In the genomic region with DNA sequence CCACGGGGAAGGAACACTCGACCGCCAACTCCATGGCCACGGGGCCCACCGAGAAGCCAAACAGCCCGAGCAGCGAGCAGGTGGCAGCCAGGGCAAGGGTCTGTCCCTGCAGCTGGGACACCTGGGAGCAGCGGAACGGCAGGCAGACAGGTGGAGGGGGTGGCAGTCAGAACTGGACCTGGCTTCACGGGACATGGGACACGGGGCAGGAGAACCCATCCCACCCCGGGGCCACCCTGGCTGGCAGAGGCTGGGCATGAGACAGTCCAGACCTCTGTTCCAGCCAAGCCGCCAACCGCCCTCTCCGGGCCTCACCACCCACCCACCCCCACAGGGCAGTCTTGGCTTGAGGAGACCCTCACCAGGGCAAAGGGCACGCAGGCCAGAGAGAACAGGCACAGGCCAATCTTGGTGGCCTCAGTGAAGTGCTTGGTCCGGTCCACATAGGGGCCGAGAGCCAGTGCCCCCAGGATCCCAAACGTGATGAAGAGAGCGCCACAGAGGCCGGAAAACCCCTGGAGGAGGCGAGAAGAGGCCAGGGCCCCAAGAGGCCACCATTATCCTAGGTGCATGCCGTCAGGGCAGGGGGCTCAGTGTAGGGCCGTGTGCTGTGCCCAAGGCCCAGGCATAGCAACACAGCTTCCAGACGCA, we compare ENCODE assay signal across 17 cellular contexts. TPM values are rescaled to one million over a fixed set of nuclear protein-coding genes. Genes with fewer than 3 reads are reported as not detected.
DNase-seq lines count a peak whose midpoint lies in the region; ATAC-seq and TF ChIP-seq lines count a peak whose summit lies in the region.
"Had no signal": no experiment of that assay in that cellular context is flagged by ENCODE, and none has a peak within 500 bp of the region (broad histone marks: within the 10 kb centered on the region; RNA-seq: fewer than 3 reads in every experiment).

No MANE protein-coding gene starts in this region.

- H3K4me3 ChIP-seq in A673 (ENCODE audit: low read depth, low read length, poor library complexity, severe bottlenecking) (no peak overlapping the region), mucosa of descending colon (no peak overlapping the region), PC-3 (ENCODE audit: low read length) (no peak overlapping the region)

- no peaks in the 10 kb centered on the region for H3K79me2 ChIP-seq in PC-3 (ENCODE audit: low read length)

- DNase-seq in A673 (ENCODE audit: low spot score): no peak
- peak; percentile 71 for DNase-seq in COLO668 (lab: John Stamatoyannopoulos, UW; ENCODE audit: unreplicated experiment)
- no peak for DNase-seq in WTC11 (ENCODE audit: low spot score)
- peak in 2 of 3 donors; percentile 53 to 60 for DNase-seq in mucosa of descending colon
- DNase-seq in PC-3: no peak
- DNase-seq in SW 1271 (lab: John Stamatoyannopoulos, UW): no peak
- DNase-seq: activated gamma-delta T cell, activated T-cell treated with anti-CD3 and anti-CD28 coated beads for 4 hours, amniotic stem cell, MM.1S, occipital lobe, T-helper 17 cell had no signal

- no peaks in the 10 kb centered on the region; the same call in 1 of the 2 replicates for H3K27me3 Mint-ChIP-seq in WTC11 (ENCODE audit: low read depth)

- H3K4me3 Mint-ChIP-seq in WTC11: no peak overlapping the region
- H3K4me3 Mint-ChIP-seq: activated CD4-positive, alpha-beta memory T cell treated with anti-CD3 and anti-CD28 coated beads, Interleukin-2, amount 10 ng/mL, durations not matched to agents 7 days and 5 days had no signal

- H3K9me3 ChIP-seq in A673 (ENCODE audit: low read depth, low read length, poor library complexity, severe bottlenecking): no peaks in the 10 kb centered on the region
- no peaks in the 10 kb centered on the region for H3K9me3 ChIP-seq in mucosa of descending colon
- no peaks in the 10 kb centered on the region for H3K9me3 ChIP-seq in PC-3 (ENCODE audit: low read length)
- H3K9me3 ChIP-seq: Caco-2 had no signal

- H3F3A ChIP-seq in PC-3 (ENCODE audit: low read length, unreplicated experiment): no peaks in the 10 kb centered on the region

- H3K36me3 Mint-ChIP-seq in WTC11: no peaks in the 10 kb centered on the region

- H3K36me3 ChIP-seq in A673 (ENCODE audit: insufficient read depth, low read length, poor library complexity, severe bottlenecking) (no peaks in the 10 kb centered on the region), mucosa of descending colon (ENCODE audit: low read depth) (no peaks in the 10 kb centered on the region), PC-3 (ENCODE audit: low read depth, low read length) (no peaks in the 10 kb centered on the region)

- H3K4me1 ChIP-seq in A673 (ENCODE audit: insufficient read depth, low read length, poor library complexity, severe bottlenecking) (peaks cover 4% of the 10 kb centered on the region), mucosa of descending colon (ENCODE audit: low read depth) (peaks cover 57% of the 10 kb centered on the region), PC-3 (ENCODE audit: insufficient read depth, low read length) (peaks cover 23% of the 10 kb centered on the region)

- intact Hi-C loops in A673 (cut with micrococcal nuclease; ENCODE audit: unreplicated experiment) (no loop called here), mucosa of descending colon (cut with DNase I, micrococcal nuclease) (no loop called here), PC-3 (cut with micrococcal nuclease) (no loop called here)

- H3K9me3 Mint-ChIP-seq in WTC11: no peaks in the 10 kb centered on the region
- H3K9me3 Mint-ChIP-seq: activated CD4-positive, alpha-beta memory T cell treated with anti-CD3 and anti-CD28 coated beads, Interleukin-2, amount 10 ng/mL, durations not matched to agents 7 days and 5 days; IgD-negative memory B cell had no signal

- CTCF ChIA-PET in A673 (lab: Charles Lee) (interaction anchor here (0.6 to 1.0 kb wide), 7 partner anchors 11 to 562 kb away, joined by 3 to 4 read pairs (median 3); no protein-coding TSS in a partner anchor), WTC11 (lab: Charles Lee) (interaction anchor here (0.5 to 3.5 kb wide), 45 partner anchors 8 to 503 kb away, joined by 3 to 67 read pairs (median 5); a partner anchor contains a TSS), PC-3 (lab: Charles Lee) (no interaction called here)

- H2AFZ ChIP-seq in PC-3 (ENCODE audit: low read length): no peak overlapping the region

- no peaks in the 10 kb centered on the region for H4K20me1 ChIP-seq in PC-3 (ENCODE audit: low read length)

- no peak overlapping the region for H3K9ac ChIP-seq in PC-3 (ENCODE audit: low read length)

- no peak overlapping the region for H3K4me2 ChIP-seq in PC-3 (ENCODE audit: low read length)

- no TSS peak for BruUV-seq in A673 (replicated peaks; lab: Mats Ljungman, UMichigan)
- no TSS peak for BruUV-seq in PC-3 (replicated peaks; lab: Mats Ljungman, UMichigan)

- H3K27me3 ChIP-seq in A673 (replicated peaks; ENCODE audit: insufficient read depth, low read depth, low read length, poor library complexity) (no peaks in the 10 kb centered on the region), PC-3 (ENCODE audit: low read length) (no peaks in the 10 kb centered on the region)

- no peak overlapping the region for H3K27ac Mint-ChIP-seq in WTC11
- H3K27ac Mint-ChIP-seq: activated CD4-positive, alpha-beta memory T cell treated with anti-CD3 and anti-CD28 coated beads, Interleukin-2, amount 10 ng/mL, durations not matched to agents 7 days and 5 days; T-helper 17 cell had no signal

- H3K27ac ChIP-seq in A673 (ENCODE audit: low read depth, low read length, poor library complexity, severe bottlenecking) (peak overlapping the region; percentile 22), PC-3 (ENCODE audit: low read length) (no peak overlapping the region)
- H3K27ac ChIP-seq: VCaP had no signal

- H3K9me2 ChIP-seq in PC-3 (replicated peaks; ENCODE audit: low read length): no peaks in the 10 kb centered on the region

- H3K4me1 Mint-ChIP-seq in WTC11: peaks cover 9% of the 10 kb centered on the region; the same call in 1 of the 2 replicates

- peak; percentile 2 for ATAC-seq in WTC11
- no peak for ATAC-seq in mucosa of descending colon
- no peak for ATAC-seq in PC-3
- no peak for ATAC-seq in GM21447 (IDR thresholded peaks at IDR 0.05; ENCODE audit: unreplicated experiment)

- POLR2A ChIA-PET in A673 (lab: Charles Lee; ENCODE audit: low non-redundant PET): no interaction called here
- POLR2A ChIA-PET in WTC11 (lab: Charles Lee): no interaction called here
- POLR2A ChIA-PET in PC-3 (lab: Charles Lee; ENCODE audit: unreplicated experiment): no interaction called here

- no peak for TF ChIP-seq CTCF in A673 (conservative IDR thresholded peaks at IDR 0.05; ENCODE audit: low read depth, low read length)
- no peak for TF ChIP-seq CTCF in WTC11 (IDR thresholded peaks at IDR 0.05)
- no peak for TF ChIP-seq CTCF in mucosa of descending colon (IDR thresholded peaks at IDR 0.05)
- TF ChIP-seq CTCF in PC-3 (conservative IDR thresholded peaks at IDR 0.05; ENCODE audit: low read depth, low read length): no peak

TF ChIP-seq in WTC11, 78 proteins besides CTCF, POLR2A, EP300 and RAD21 (continues in another document):
- TF ChIP-seq GABPB1 (CRISPR knock-in tag; IDR thresholded peaks at IDR 0.05) (no peak), ZNF671 (CRISPR knock-in tag; IDR thresholded peaks at IDR 0.05) (no peak), GTF2I (CRISPR knock-in tag; conservative IDR thresholded peaks at IDR 0.05) (no peak)
- TF ChIP-seq, protein P1, sequence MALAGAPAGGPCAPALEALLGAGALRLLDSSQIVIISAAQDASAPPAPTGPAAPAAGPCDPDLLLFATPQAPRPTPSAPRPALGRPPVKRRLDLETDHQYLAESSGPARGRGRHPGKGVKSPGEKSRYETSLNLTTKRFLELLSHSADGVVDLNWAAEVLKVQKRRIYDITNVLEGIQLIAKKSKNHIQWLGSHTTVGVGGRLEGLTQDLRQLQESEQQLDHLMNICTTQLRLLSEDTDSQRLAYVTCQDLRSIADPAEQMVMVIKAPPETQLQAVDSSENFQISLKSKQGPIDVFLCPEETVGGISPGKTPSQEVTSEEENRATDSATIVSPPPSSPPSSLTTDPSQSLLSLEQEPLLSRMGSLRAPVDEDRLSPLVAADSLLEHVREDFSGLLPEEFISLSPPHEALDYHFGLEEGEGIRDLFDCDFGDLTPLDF (CRISPR knock-in tag; IDR thresholded peaks at IDR 0.05): no peak
- TF ChIP-seq, protein P2, sequence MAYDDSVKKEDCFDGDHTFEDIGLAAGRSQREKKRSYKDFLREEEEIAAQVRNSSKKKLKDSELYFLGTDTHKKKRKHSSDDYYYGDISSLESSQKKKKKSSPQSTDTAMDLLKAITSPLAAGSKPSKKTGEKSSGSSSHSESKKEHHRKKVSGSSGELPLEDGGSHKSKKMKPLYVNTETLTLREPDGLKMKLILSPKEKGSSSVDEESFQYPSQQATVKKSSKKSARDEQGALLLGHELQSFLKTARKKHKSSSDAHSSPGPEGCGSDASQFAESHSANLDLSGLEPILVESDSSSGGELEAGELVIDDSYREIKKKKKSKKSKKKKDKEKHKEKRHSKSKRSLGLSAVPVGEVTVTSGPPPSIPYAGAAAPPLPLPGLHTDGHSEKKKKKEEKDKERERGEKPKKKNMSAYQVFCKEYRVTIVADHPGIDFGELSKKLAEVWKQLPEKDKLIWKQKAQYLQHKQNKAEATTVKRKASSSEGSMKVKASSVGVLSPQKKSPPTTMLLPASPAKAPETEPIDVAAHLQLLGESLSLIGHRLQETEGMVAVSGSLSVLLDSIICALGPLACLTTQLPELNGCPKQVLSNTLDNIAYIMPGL (CRISPR knock-in tag; IDR thresholded peaks at IDR 0.05): no peak

RNA-seq across cellular contexts. Expression of a gene that starts 5.6 kb away (rescaled TPM):
- 0.47 and 1.7 TPM in 2 replicates for total RNA-seq in A673 (2021)
- total RNA-seq in WTC11 (2021): 5.8 to 6.8 TPM (median 6.7 TPM) in 3 replicates
- 10 to 100 TPM in 2 of 3 donors, 1 to 10 TPM in 1; 9.9 to 14.1 (median 11.5) TPM for total RNA-seq in mucosa of descending colon
- not detected in 2 replicates for total RNA-seq in PC-3 (2014; rRNA removed)

RNA-seq across cellular contexts. Expression of a gene that starts 9.0 kb away (rescaled TPM):
- 11.7 and 13.0 TPM in 2 replicates for total RNA-seq in A673 (2021)
- total RNA-seq in WTC11 (2021): 12.1 to 22.2 TPM (median 14.8 TPM) in 3 replicates
- total RNA-seq in mucosa of descending colon: 10 to 100 TPM; 26.1 to 52.5 (median 50.7) TPM
- 11.3 and 15.2 TPM in 2 replicates for total RNA-seq in PC-3 (2014; rRNA removed)

RNA-seq across cellular contexts. Expression of a gene that starts 9.3 kb away (rescaled TPM):
- total RNA-seq in A673 (2021): 362 and 383 TPM in 2 replicates
- total RNA-seq in WTC11 (2021): 458 to 478 TPM (median 468 TPM) in 3 replicates
- total RNA-seq in mucosa of descending colon: 100 to 1,000 TPM; 330 to 467 (median 399) TPM
- total RNA-seq in PC-3 (2014; rRNA removed): 384 and 579 TPM in 2 replicates

RNA-seq across cellular contexts. Expression of a gene that starts 22.3 kb away (rescaled TPM):
- 83.5 and 83.9 TPM in 2 replicates for total RNA-seq in A673 (2021)
- total RNA-seq in WTC11 (2021): 59.2 to 65.7 TPM (median 62.8 TPM) in 3 replicates
- total RNA-seq in mucosa of descending colon: 10 to 100 TPM; 45.5 to 66.9 (median 56.7) TPM
- total RNA-seq in PC-3 (2014; rRNA removed): 31.5 and 49.5 TPM in 2 replicates

RNA-seq across cellular contexts. Expression of a gene that starts 58.0 kb away (rescaled TPM):
- total RNA-seq in A673 (2021) (10.4 and 12.9 TPM in 2 replicates), WTC11 (2021) (7.1 to 13.1 TPM (median 13.0 TPM) in 3 replicates), mucosa of descending colon (1 to 10 TPM; 1.0 to 2.9 (median 1.2) TPM), PC-3 (2014; rRNA removed) (not detected in 2 replicates)
- total RNA-seq: Caco-2 had no signal

Comparison
In these comparisons a context has a peak if more than half of its experiments do, and no peak if none do; other contexts are left out.
1. DNase-seq: peak in COLO668 (single experiment) and mucosa of descending colon (2 of 3); none in A673 (single experiment), WTC11 (single experiment), PC-3 (single experiment) and SW 1271 (0 of 2).